ENCODE assay signal across 1 cellular context in the genomic region with DNA sequence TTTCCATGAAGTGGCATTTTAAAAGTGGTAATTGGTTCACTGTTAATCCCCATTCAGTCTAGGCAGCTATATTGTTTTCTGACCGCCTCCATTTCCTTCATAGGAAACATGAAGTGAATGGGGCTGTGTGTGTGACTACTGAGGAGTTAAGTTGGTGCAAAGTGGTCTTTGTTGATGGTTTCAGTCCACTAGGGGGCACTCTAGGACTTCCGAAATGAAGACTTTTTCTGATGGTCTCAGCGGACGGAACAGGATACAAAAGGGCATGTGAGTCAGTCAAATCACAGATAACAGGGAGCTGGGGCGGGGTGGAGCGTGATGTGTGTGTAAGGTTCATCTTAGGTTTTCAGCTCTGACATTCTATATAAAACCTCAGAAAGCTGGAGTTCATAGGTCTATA.
A peak's percentile ranks its signal among the peaks of the same experiment; 100 is the strongest.
TF ChIP-seq lines count a peak whose summit lies in the region.

No MANE protein-coding gene starts in this region.

TF ChIP-seq in HepG2, 621 proteins besides CTCF, POLR2A, EP300 and RAD21 (continued from another document):
- TF ChIP-seq, protein P1, sequence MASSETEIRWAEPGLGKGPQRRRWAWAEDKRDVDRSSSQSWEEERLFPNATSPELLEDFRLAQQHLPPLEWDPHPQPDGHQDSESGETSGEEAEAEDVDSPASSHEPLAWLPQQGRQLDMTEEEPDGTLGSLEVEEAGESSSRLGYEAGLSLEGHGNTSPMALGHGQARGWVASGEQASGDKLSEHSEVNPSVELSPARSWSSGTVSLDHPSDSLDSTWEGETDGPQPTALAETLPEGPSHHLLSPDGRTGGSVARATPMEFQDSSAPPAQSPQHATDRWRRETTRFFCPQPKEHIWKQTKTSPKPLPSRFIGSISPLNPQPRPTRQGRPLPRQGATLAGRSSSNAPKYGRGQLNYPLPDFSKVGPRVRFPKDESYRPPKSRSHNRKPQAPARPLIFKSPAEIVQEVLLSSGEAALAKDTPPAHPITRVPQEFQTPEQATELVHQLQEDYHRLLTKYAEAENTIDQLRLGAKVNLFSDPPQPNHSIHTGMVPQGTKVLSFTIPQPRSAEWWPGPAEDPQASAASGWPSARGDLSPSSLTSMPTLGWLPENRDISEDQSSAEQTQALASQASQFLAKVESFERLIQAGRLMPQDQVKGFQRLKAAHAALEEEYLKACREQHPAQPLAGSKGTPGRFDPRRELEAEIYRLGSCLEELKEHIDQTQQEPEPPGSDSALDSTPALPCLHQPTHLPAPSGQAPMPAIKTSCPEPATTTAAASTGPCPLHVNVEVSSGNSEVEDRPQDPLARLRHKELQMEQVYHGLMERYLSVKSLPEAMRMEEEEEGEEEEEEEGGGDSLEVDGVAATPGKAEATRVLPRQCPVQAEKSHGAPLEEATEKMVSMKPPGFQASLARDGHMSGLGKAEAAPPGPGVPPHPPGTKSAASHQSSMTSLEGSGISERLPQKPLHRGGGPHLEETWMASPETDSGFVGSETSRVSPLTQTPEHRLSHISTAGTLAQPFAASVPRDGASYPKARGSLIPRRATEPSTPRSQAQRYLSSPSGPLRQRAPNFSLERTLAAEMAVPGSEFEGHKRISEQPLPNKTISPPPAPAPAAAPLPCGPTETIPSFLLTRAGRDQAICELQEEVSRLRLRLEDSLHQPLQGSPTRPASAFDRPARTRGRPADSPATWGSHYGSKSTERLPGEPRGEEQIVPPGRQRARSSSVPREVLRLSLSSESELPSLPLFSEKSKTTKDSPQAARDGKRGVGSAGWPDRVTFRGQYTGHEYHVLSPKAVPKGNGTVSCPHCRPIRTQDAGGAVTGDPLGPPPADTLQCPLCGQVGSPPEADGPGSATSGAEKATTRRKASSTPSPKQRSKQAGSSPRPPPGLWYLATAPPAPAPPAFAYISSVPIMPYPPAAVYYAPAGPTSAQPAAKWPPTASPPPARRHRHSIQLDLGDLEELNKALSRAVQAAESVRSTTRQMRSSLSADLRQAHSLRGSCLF (CRISPR knock-in tag; IDR thresholded peaks at IDR 0.05; ENCODE audit: borderline replicate concordance): 0 out of 2 replicates have a peak, but pooled peaks have one; percentile 38
- TF ChIP-seq FOSL1 (CRISPR knock-in tag; IDR thresholded peaks at IDR 0.05; ENCODE audit: borderline replicate concordance) (peak; percentile 37; the same call in 1 of the 2 replicates), XRCC5 (optimal IDR thresholded peaks at IDR 0.05; ENCODE audit: low read length) (peak; percentile 73), NONO (IDR thresholded peaks at IDR 0.05) (no peak), NONO (CRISPR knock-in tag; conservative IDR thresholded peaks at IDR 0.05) (no peak), FOXO1 (CRISPR knock-in tag; IDR thresholded peaks at IDR 0.05) (0 out of 2 replicates have a peak, but pooled peaks have one; percentile 19), FOXA1 (IDR thresholded peaks at IDR 0.05) (no peak), FOXA1 (CRISPR knock-in tag; IDR thresholded peaks at IDR 0.05) (peak; percentile 41; the same call in 1 of the 2 replicates), FOSL2 (CRISPR knock-in tag; IDR thresholded peaks at IDR 0.05) (peak; percentile 74), ERF (CRISPR knock-in tag; IDR thresholded peaks at IDR 0.05) (0 out of 2 replicates have a peak, but pooled peaks have one; percentile 25), KAT8 (CRISPR knock-in tag; IDR thresholded peaks at IDR 0.05) (peak; percentile 38; the same call in 1 of the 2 replicates), SRF (IDR thresholded peaks at IDR 0.05; ENCODE audit: low read depth, low read length) (peak; percentile 60; the same call in 1 of the 2 replicates), RERE (CRISPR knock-in tag; IDR thresholded peaks at IDR 0.05; ENCODE audit: low read depth) (no peak), HNF4A (CRISPR knock-in tag; IDR thresholded peaks at IDR 0.05) (peak; percentile 39; the same call in 1 of the 2 replicates), RXRB (CRISPR knock-in tag; IDR thresholded peaks at IDR 0.05; ENCODE audit: borderline replicate concordance) (peak; percentile 13; the same call in 1 of the 2 replicates), ARNTL (CRISPR knock-in tag; IDR thresholded peaks at IDR 0.05) (no peak), FOXK1 (CRISPR knock-in tag; IDR thresholded peaks at IDR 0.05; ENCODE audit: borderline replicate concordance, low read depth) (peak; percentile 51; the same call in 1 of the 2 replicates), ZNF644 (CRISPR knock-in tag; IDR thresholded peaks at IDR 0.05; ENCODE audit: low read depth) (peak; percentile 79), TEAD3 (CRISPR knock-in tag; optimal IDR thresholded peaks at IDR 0.05; ENCODE audit: borderline replicate concordance) (peak; percentile 22), ZBTB44 (CRISPR knock-in tag; IDR thresholded peaks at IDR 0.05) (no peak), NR2F6 (IDR thresholded peaks at IDR 0.05) (no peak), NR2F6 (CRISPR knock-in tag; IDR thresholded peaks at IDR 0.05) (0 out of 2 replicates have a peak, but pooled peaks have one; percentile 14), STAG1 (CRISPR knock-in tag; IDR thresholded peaks at IDR 0.05) (peak; percentile 59), SMC3 (IDR thresholded peaks at IDR 0.05; ENCODE audit: low read length) (peak; percentile 20; the same call in 1 of the 2 replicates), TBL1XR1 (IDR thresholded peaks at IDR 0.05; ENCODE audit: borderline replicate concordance, low read length, partially characterized antibody) (peak; percentile 12), SAFB2 (CRISPR knock-in tag; IDR thresholded peaks at IDR 0.05; ENCODE audit: borderline replicate concordance, low read depth) (no peak), LCORL (IDR thresholded peaks at IDR 0.05) (no peak), LCORL (CRISPR knock-in tag; IDR thresholded peaks at IDR 0.05) (0 out of 2 replicates have a peak, but pooled peaks have one; percentile 21), ELF3 (CRISPR knock-in tag; IDR thresholded peaks at IDR 0.05) (no peak)
- TF ChIP-seq, protein P2, sequence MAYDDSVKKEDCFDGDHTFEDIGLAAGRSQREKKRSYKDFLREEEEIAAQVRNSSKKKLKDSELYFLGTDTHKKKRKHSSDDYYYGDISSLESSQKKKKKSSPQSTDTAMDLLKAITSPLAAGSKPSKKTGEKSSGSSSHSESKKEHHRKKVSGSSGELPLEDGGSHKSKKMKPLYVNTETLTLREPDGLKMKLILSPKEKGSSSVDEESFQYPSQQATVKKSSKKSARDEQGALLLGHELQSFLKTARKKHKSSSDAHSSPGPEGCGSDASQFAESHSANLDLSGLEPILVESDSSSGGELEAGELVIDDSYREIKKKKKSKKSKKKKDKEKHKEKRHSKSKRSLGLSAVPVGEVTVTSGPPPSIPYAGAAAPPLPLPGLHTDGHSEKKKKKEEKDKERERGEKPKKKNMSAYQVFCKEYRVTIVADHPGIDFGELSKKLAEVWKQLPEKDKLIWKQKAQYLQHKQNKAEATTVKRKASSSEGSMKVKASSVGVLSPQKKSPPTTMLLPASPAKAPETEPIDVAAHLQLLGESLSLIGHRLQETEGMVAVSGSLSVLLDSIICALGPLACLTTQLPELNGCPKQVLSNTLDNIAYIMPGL (CRISPR knock-in tag; IDR thresholded peaks at IDR 0.05; ENCODE audit: borderline replicate concordance in 1 of 2, low read depth in 1 of 2): peak in 1 of 2 experiments; percentile 32; a peak in 1 of 4 replicates
- TF ChIP-seq, protein P3, sequence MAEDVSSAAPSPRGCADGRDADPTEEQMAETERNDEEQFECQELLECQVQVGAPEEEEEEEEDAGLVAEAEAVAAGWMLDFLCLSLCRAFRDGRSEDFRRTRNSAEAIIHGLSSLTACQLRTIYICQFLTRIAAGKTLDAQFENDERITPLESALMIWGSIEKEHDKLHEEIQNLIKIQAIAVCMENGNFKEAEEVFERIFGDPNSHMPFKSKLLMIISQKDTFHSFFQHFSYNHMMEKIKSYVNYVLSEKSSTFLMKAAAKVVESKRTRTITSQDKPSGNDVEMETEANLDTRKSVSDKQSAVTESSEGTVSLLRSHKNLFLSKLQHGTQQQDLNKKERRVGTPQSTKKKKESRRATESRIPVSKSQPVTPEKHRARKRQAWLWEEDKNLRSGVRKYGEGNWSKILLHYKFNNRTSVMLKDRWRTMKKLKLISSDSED (CRISPR knock-in tag; IDR thresholded peaks at IDR 0.05): no peak
- TF ChIP-seq, protein P4, sequence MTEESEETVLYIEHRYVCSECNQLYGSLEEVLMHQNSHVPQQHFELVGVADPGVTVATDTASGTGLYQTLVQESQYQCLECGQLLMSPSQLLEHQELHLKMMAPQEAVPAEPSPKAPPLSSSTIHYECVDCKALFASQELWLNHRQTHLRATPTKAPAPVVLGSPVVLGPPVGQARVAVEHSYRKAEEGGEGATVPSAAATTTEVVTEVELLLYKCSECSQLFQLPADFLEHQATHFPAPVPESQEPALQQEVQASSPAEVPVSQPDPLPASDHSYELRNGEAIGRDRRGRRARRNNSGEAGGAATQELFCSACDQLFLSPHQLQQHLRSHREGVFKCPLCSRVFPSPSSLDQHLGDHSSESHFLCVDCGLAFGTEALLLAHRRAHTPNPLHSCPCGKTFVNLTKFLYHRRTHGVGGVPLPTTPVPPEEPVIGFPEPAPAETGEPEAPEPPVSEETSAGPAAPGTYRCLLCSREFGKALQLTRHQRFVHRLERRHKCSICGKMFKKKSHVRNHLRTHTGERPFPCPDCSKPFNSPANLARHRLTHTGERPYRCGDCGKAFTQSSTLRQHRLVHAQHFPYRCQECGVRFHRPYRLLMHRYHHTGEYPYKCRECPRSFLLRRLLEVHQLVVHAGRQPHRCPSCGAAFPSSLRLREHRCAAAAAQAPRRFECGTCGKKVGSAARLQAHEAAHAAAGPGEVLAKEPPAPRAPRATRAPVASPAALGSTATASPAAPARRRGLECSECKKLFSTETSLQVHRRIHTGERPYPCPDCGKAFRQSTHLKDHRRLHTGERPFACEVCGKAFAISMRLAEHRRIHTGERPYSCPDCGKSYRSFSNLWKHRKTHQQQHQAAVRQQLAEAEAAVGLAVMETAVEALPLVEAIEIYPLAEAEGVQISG (CRISPR knock-in tag; IDR thresholded peaks at IDR 0.05): 0 out of 2 replicates have a peak, but pooled peaks have one; percentile 41
TF ChIP-seq in HepG2: peak in this region for 27.
